1 cellular context compared by ENCODE assay signal in the genomic region with DNA sequence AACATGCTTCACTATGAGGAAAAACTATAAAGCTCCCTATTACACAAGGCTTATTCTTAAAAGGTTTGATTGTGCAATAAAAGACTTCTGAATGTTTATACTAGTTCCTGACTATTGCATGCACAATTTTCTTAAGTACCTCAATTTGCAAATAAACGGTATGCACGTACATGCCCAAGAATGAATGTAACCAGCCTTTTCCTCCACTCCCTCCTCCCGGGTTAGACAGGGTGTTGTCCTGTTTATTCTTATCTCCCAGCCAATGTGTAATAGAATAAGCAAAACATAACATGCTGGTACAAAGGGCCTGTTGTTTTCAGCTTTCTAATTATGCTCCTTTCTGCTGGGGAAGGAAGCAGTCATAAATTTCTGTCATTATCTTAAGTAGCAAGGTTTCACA.
TF ChIP-seq lines count a peak whose summit lies in the region.

No MANE protein-coding gene starts in this region.

TF ChIP-seq in IMR-90, 13 proteins besides CTCF, POLR2A, EP300 and RAD21:
- TF ChIP-seq, protein P1, sequence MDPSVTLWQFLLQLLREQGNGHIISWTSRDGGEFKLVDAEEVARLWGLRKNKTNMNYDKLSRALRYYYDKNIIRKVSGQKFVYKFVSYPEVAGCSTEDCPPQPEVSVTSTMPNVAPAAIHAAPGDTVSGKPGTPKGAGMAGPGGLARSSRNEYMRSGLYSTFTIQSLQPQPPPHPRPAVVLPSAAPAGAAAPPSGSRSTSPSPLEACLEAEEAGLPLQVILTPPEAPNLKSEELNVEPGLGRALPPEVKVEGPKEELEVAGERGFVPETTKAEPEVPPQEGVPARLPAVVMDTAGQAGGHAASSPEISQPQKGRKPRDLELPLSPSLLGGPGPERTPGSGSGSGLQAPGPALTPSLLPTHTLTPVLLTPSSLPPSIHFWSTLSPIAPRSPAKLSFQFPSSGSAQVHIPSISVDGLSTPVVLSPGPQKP (IDR thresholded peaks at IDR 0.05; ENCODE audit: borderline replicate concordance, low read depth, low read length): no peak
- TF ChIP-seq BHLHE40 (IDR thresholded peaks at IDR 0.05; ENCODE audit: low read depth, low read length) (peak; percentile 51; the same call in 1 of the 2 replicates), CHD1 (IDR thresholded peaks at IDR 0.05; ENCODE audit: low read depth, low read length) (no peak), FOS (IDR thresholded peaks at IDR 0.05; ENCODE audit: low read depth, low read length) (peak; percentile 54), CEBPB (IDR thresholded peaks at IDR 0.05; ENCODE audit: low read depth, low read length) (peak; percentile 100), NFE2L2 (IDR thresholded peaks at IDR 0.05; ENCODE audit: low read depth, low read length) (no peak), MAFK (IDR thresholded peaks at IDR 0.05; ENCODE audit: low read depth, low read length) (peak; percentile 38; the same call in 1 of the 2 replicates), MAZ (IDR thresholded peaks at IDR 0.05; ENCODE audit: borderline replicate concordance, low read depth, low read length) (peak; percentile 75), SMC3 (IDR thresholded peaks at IDR 0.05; ENCODE audit: low read depth, low read length) (no peak), RFX5 (IDR thresholded peaks at IDR 0.05; ENCODE audit: low read depth, low read length) (0 out of 2 replicates have a peak, but pooled peaks have one; percentile 46)
